ENCODE assay signal across 29 cellular contexts in the genomic region with DNA sequence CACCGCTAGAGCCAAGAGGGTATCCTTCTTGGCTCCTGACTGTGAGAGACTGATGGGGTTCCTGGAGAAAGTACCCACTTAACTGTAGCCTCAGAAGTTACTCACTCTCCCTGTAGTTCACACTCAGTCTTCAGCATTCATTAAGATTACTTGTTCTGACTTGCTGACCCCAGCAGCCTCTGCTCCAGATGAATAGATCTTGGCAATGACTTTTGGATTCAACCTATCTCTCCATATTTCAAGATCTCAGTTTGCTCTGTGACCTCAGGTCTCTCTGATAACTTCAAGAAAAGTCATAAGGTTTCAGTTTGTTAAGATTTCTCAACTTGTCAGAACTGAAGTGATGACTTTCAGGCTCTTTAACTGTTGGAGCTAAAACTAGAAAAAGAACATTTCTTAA.
"Had no signal": no experiment of that assay in that cellular context is flagged by ENCODE, and none has a peak within 500 bp of the region (broad histone marks: within the 10 kb centered on the region; RNA-seq: fewer than 3 reads in every experiment).

No MANE protein-coding gene starts in this region.

- H3K27me3 ChIP-seq: body of pancreas, esophagus muscularis mucosa, sigmoid colon, uterus had no signal

- H3K36me3 ChIP-seq: esophagus muscularis mucosa, sigmoid colon, uterus had no signal

- H3K27ac ChIP-seq: body of pancreas, esophagus muscularis mucosa, sigmoid colon, uterus had no signal

- H3K27ac Mint-ChIP-seq: activated B cell treated with CpG ODN at 0.5 μM for 24 hours; activated CD8-positive, alpha-beta memory T cell treated with anti-CD3 and anti-CD28 coated beads, Interleukin-2, amount 10 ng/mL, durations not matched to agents 7 days and 5 days; activated CD8-positive, alpha-beta T cell treated with anti-CD3 and anti-CD28 coated beads, Interleukin-2, amount 10 ng/mL, durations not matched to agents 7 days and 5 days; activated naive CD8-positive, alpha-beta T cell; activated T-cell treated with anti-CD3 and anti-CD28 coated beads, Interleukin-2, amount 50 U/mL, for 72 hours; effector memory CD8-positive, alpha-beta T cell; naive thymus-derived CD4-positive, alpha-beta T cell; stimulated activated memory B cell treated with anti-CD40 and anti-IgM and Interleukin-4, amounts not matched to agents 10 μg/mL and 1 μg/mL and 100 μg/mL, for 72 hours; stimulated activated naive CD8-positive, alpha-beta T cell treated with anti-CD3 and anti-CD28 coated beads, Interleukin-15, amount 100 ng/mL, for 72 hours; T-cell; T-helper 2 cell treated with Interferon-gamma antibody and Interleukin-4, amounts not matched to agents 5 μg/mL and 100 μg/mL, for 36 hours; type B pancreatic cell had no signal

- H3K4me3 Mint-ChIP-seq: activated B cell treated with CpG ODN at 0.5 μM for 24 hours; activated CD8-positive, alpha-beta memory T cell treated with anti-CD3 and anti-CD28 coated beads, Interleukin-2, amount 10 ng/mL, durations not matched to agents 7 days and 5 days; activated CD8-positive, alpha-beta T cell treated with anti-CD3 and anti-CD28 coated beads, Interleukin-2, amount 10 ng/mL, durations not matched to agents 7 days and 5 days; activated naive CD8-positive, alpha-beta T cell; activated T-cell treated with anti-CD3 and anti-CD28 coated beads, Interleukin-2, amount 50 U/mL, for 72 hours; effector memory CD8-positive, alpha-beta T cell; naive thymus-derived CD4-positive, alpha-beta T cell; neural crest cell; stimulated activated memory B cell treated with anti-CD40 and anti-IgM and Interleukin-4, amounts not matched to agents 10 μg/mL and 1 μg/mL and 100 μg/mL, for 72 hours; stimulated activated naive CD8-positive, alpha-beta T cell treated with anti-CD3 and anti-CD28 coated beads, Interleukin-15, amount 100 ng/mL, for 72 hours; T-cell; T-helper 2 cell treated with Interferon-gamma antibody and Interleukin-4, amounts not matched to agents 5 μg/mL and 100 μg/mL, for 36 hours; type B pancreatic cell had no signal

- H3K4me1 Mint-ChIP-seq: activated B cell treated with CpG ODN at 0.5 μM for 24 hours; activated CD8-positive, alpha-beta memory T cell treated with anti-CD3 and anti-CD28 coated beads, Interleukin-2, amount 10 ng/mL, durations not matched to agents 7 days and 5 days; naive thymus-derived CD4-positive, alpha-beta T cell; neural crest cell; stimulated activated memory B cell treated with anti-CD40 and anti-IgM and Interleukin-4, amounts not matched to agents 10 μg/mL and 1 μg/mL and 100 μg/mL, for 72 hours; stimulated activated naive CD8-positive, alpha-beta T cell treated with anti-CD3 and anti-CD28 coated beads, Interleukin-15, amount 100 ng/mL, for 72 hours; T-cell had no signal

- H3K4me1 ChIP-seq: body of pancreas, esophagus muscularis mucosa, sigmoid colon, uterus had no signal

- H3K27me3 Mint-ChIP-seq: activated B cell treated with CpG ODN at 0.5 μM for 24 hours; activated CD8-positive, alpha-beta memory T cell treated with anti-CD3 and anti-CD28 coated beads, Interleukin-2, amount 10 ng/mL, durations not matched to agents 7 days and 5 days; activated naive CD8-positive, alpha-beta T cell; effector memory CD8-positive, alpha-beta T cell; naive thymus-derived CD4-positive, alpha-beta T cell; stimulated activated memory B cell treated with anti-CD40 and anti-IgM and Interleukin-4, amounts not matched to agents 10 μg/mL and 1 μg/mL and 100 μg/mL, for 72 hours; stimulated activated naive CD8-positive, alpha-beta T cell treated with anti-CD3 and anti-CD28 coated beads, Interleukin-15, amount 100 ng/mL, for 72 hours; T-cell; type B pancreatic cell had no signal

- H3K36me3 Mint-ChIP-seq: activated CD8-positive, alpha-beta memory T cell treated with anti-CD3 and anti-CD28 coated beads, Interleukin-2, amount 10 ng/mL, durations not matched to agents 7 days and 5 days; activated naive CD8-positive, alpha-beta T cell; naive thymus-derived CD4-positive, alpha-beta T cell; stimulated activated memory B cell treated with anti-CD40 and anti-IgM and Interleukin-4, amounts not matched to agents 10 μg/mL and 1 μg/mL and 100 μg/mL, for 72 hours; T-cell; type B pancreatic cell had no signal

- H3K4me3 ChIP-seq: body of pancreas, esophagus muscularis mucosa, sigmoid colon, uterus had no signal

- DNase-seq: activated B cell treated with CpG ODN at 0.5 μM for 24 hours; activated CD4-positive, alpha-beta T cell treated with anti-CD3 and anti-CD28 coated beads, Interleukin-2, amount 50 U/mL, for 1 hour; activated CD8-positive, alpha-beta memory T cell treated with anti-CD3 and anti-CD28 coated beads, Interleukin-2, amount 10 ng/mL, durations not matched to agents 7 days and 5 days; activated CD8-positive, alpha-beta T cell treated with anti-CD3 and anti-CD28 coated beads, Interleukin-2, amount 10 ng/mL, durations not matched to agents 7 days and 5 days; activated naive CD4-positive, alpha-beta T cell; activated T-cell treated with anti-CD3 and anti-CD28 coated beads, Interleukin-2, amount 50 U/mL, for 72 hours; aorta; body of pancreas; caudate nucleus; cortex of kidney; effector memory CD8-positive, alpha-beta T cell; foreskin melanocyte; midbrain; naive thymus-derived CD4-positive, alpha-beta T cell; sigmoid colon; small intestine; stimulated activated CD4-positive, alpha-beta T cell treated with anti-CD3 and anti-CD28 coated beads, Interleukin-1b, Interleukin-23, amount 100 ng/mL, for 48 hours; stimulated activated CD4-positive, alpha-beta T cell treated with anti-CD3 and anti-CD28 coated beads, Interleukin-4, amount 100 ng/mL, for 4 hours; stimulated activated CD8-positive, alpha-beta memory T cell treated with anti-CD3 and anti-CD28 coated beads, Interleukin-4, amount 100 ng/mL, for 48 hours; stimulated activated naive CD8-positive, alpha-beta T cell treated with anti-CD3 and anti-CD28 coated beads, Interleukin-15, amount 100 ng/mL, for 72 hours; substantia nigra; T-cell; uterus had no signal

- H3K9me3 Mint-ChIP-seq: activated B cell treated with CpG ODN at 0.5 μM for 24 hours; effector memory CD8-positive, alpha-beta T cell; neural crest cell; stimulated activated memory B cell treated with anti-CD40 and anti-IgM and Interleukin-4, amounts not matched to agents 10 μg/mL and 1 μg/mL and 100 μg/mL, for 72 hours; stimulated activated naive CD8-positive, alpha-beta T cell treated with anti-CD3 and anti-CD28 coated beads, Interleukin-15, amount 100 ng/mL, for 72 hours; type B pancreatic cell had no signal

- H3K9me3 ChIP-seq: body of pancreas, esophagus muscularis mucosa, sigmoid colon, uterus had no signal

- ATAC-seq: activated CD8-positive, alpha-beta memory T cell treated with anti-CD3 and anti-CD28 coated beads, Interleukin-2, amount 10 ng/mL, durations not matched to agents 7 days and 5 days; activated CD8-positive, alpha-beta T cell treated with anti-CD3 and anti-CD28 coated beads, Interleukin-2, amount 10 ng/mL, durations not matched to agents 7 days and 5 days; activated T-cell treated with anti-CD3 and anti-CD28 coated beads, Interleukin-2, amount 50 U/mL, for 72 hours; body of pancreas; effector memory CD8-positive, alpha-beta T cell; naive thymus-derived CD4-positive, alpha-beta T cell; stimulated activated memory B cell treated with anti-CD40 and anti-IgM and Interleukin-4, amounts not matched to agents 10 μg/mL and 1 μg/mL and 100 μg/mL, for 72 hours; stimulated activated naive CD8-positive, alpha-beta T cell treated with anti-CD3 and anti-CD28 coated beads, Interleukin-15, amount 100 ng/mL, for 72 hours; T-cell had no signal
